Comparison of ENCODE assay signal across 27 cellular contexts in genomic region chr2:179170897-179171296, GRCh38.
"Had no signal": no experiment of that assay in that cellular context is flagged by ENCODE, and none has a peak within 500 bp of the region (broad histone marks: within the 10 kb centered on the region; RNA-seq: fewer than 3 reads in every experiment).

No MANE protein-coding gene starts in this region.

- H3K9me3 ChIP-seq: lower lobe of right lung, sigmoid colon, transverse colon had no signal

- H3K27ac Mint-ChIP-seq: activated CD4-positive, alpha-beta T cell treated with anti-CD3 and anti-CD28 coated beads for 36 hours; activated naive CD4-positive, alpha-beta T cell treated with anti-CD3 and anti-CD28 coated beads, Interleukin-2, amount 50 U/mL, for 72 hours; activated T-cell treated with anti-CD3 and anti-CD28 coated beads, Interleukin-2, amount 50 U/mL, for 24 hours; activated T-helper 17 cell treated with anti-CD3 and anti-CD28 coated beads, Interleukin-2, amount 50 U/mL, for 72 hours; brain; progenitor cell of endocrine pancreas; stimulated activated memory B cell treated with anti-CD40 and anti-IgM and Interleukin-4, amounts not matched to agents 10 μg/mL and 1 μg/mL and 100 μg/mL, for 72 hours; WTC11 had no signal

- H3K4me1 ChIP-seq: lower lobe of right lung had no signal

- H3K27me3 ChIP-seq: sigmoid colon, transverse colon had no signal

- FAIRE-seq: kidney, TTC549, urothelium cell line had no signal

- DNase-seq: activated CD4-positive, alpha-beta T cell treated with anti-CD3 and anti-CD28 coated beads for 36 hours; activated CD4-positive, alpha-beta T cell treated with anti-CD3 and anti-CD28 coated beads, Interleukin-2, amount 50 U/mL, for 4 hours; activated CD8-positive, alpha-beta memory T cell treated with anti-CD3 and anti-CD28 coated beads for 24 hours; activated CD8-positive, alpha-beta memory T cell treated with anti-CD3 and anti-CD28 coated beads, Interleukin-2, amount 50 U/mL, for 4 hours; activated T-cell treated with anti-CD3 and anti-CD28 coated beads, Interleukin-2, amount 50 U/mL, for 24 hours; aorta; central memory CD4-positive, alpha-beta T cell; dermis blood vessel endothelial cell; effector CD8-positive, alpha-beta T cell; erythroblast; foreskin fibroblast; kidney; lower lobe of right lung; naive thymus-derived CD8-positive, alpha-beta T cell; retina; sigmoid colon; stimulated activated CD4-positive, alpha-beta T cell treated with anti-CD3 and anti-CD28 coated beads, Interleukin-15, amount 100 ng/mL, for 24 hours; transverse colon had no signal

- H3K27me3 Mint-ChIP-seq: activated CD4-positive, alpha-beta T cell treated with anti-CD3 and anti-CD28 coated beads for 36 hours; activated T-cell treated with anti-CD3 and anti-CD28 coated beads, Interleukin-2, amount 50 U/mL, for 24 hours; activated T-helper 17 cell treated with anti-CD3 and anti-CD28 coated beads, Interleukin-2, amount 50 U/mL, for 72 hours; brain; naive thymus-derived CD8-positive, alpha-beta T cell; progenitor cell of endocrine pancreas; stimulated activated memory B cell treated with anti-CD40 and anti-IgM and Interleukin-4, amounts not matched to agents 10 μg/mL and 1 μg/mL and 100 μg/mL, for 72 hours had no signal

- H3K4me1 Mint-ChIP-seq: activated CD4-positive, alpha-beta T cell treated with anti-CD3 and anti-CD28 coated beads for 36 hours; activated T-helper 17 cell treated with anti-CD3 and anti-CD28 coated beads, Interleukin-2, amount 50 U/mL, for 72 hours; brain had no signal

- H3K36me3 ChIP-seq: transverse colon had no signal

- H3K27ac ChIP-seq: lower lobe of right lung, transverse colon had no signal

- H3K9me3 Mint-ChIP-seq: activated naive CD4-positive, alpha-beta T cell treated with anti-CD3 and anti-CD28 coated beads, Interleukin-2, amount 50 U/mL, for 72 hours had no signal

- H3K4me3 ChIP-seq: lower lobe of right lung, sigmoid colon, smooth muscle cell, transverse colon had no signal

- ATAC-seq: activated CD4-positive, alpha-beta T cell treated with anti-CD3 and anti-CD28 coated beads for 36 hours; activated naive CD4-positive, alpha-beta T cell treated with anti-CD3 and anti-CD28 coated beads, Interleukin-2, amount 50 U/mL, for 72 hours; activated T-helper 17 cell treated with anti-CD3 and anti-CD28 coated beads, Interleukin-2, amount 50 U/mL, for 72 hours; lower lobe of right lung; naive thymus-derived CD8-positive, alpha-beta T cell; stimulated activated memory B cell treated with anti-CD40 and anti-IgM and Interleukin-4, amounts not matched to agents 10 μg/mL and 1 μg/mL and 100 μg/mL, for 72 hours; WTC11 had no signal

- H3K4me3 Mint-ChIP-seq: activated CD4-positive, alpha-beta T cell treated with anti-CD3 and anti-CD28 coated beads for 36 hours; activated T-cell treated with anti-CD3 and anti-CD28 coated beads, Interleukin-2, amount 50 U/mL, for 24 hours; activated T-helper 17 cell treated with anti-CD3 and anti-CD28 coated beads, Interleukin-2, amount 50 U/mL, for 72 hours; brain; naive thymus-derived CD8-positive, alpha-beta T cell; stimulated activated memory B cell treated with anti-CD40 and anti-IgM and Interleukin-4, amounts not matched to agents 10 μg/mL and 1 μg/mL and 100 μg/mL, for 72 hours; WTC11 had no signal
